In the genomic region with DNA sequence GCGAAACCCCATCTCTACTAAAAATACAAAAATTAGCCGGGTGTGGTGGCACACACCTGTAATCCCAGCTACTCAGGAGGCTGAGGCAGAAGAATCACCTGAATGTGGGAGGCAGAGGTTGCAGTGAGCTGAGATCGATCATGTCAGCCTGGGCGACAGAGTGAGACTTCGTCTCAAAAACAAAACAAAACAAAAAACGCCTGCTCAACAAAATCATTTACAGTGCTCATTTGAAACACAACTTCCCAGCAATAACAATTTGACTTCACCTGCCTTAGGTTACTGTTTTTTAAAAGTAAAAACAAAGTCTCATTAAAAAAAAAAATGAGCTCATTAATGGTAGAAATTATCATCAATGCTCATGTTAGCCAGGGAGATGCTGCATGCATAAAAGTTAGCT, we compare ENCODE assay signal across 7 cellular contexts. TPM values are rescaled to one million over a fixed set of nuclear protein-coding genes. Genes with fewer than 3 reads are reported as not detected.
DNase-seq lines count a peak whose midpoint lies in the region; ATAC-seq and TF ChIP-seq lines count a peak whose summit lies in the region.
"Not testable (repeated sequence)": the region's sequence is repeated elsewhere in the genome, so short reads cannot be mapped to it uniquely, and the experiment has no call there.

No MANE protein-coding gene starts in this region.

- not testable (repeated sequence) for H3K4me3 Mint-ChIP-seq in CD14-positive monocyte, mesothelial cell of epicardium, type B pancreatic cell

- not testable (repeated sequence) for ATAC-seq in gastrocnemius medialis

- H3K9me3 Mint-ChIP-seq in CD14-positive monocyte, mesothelial cell of epicardium, type B pancreatic cell: not testable (repeated sequence)

- H3K27me3 Mint-ChIP-seq in CD14-positive monocyte (ENCODE audit: low read depth in 3 of 3); mesothelial cell of epicardium (ENCODE audit: low read depth); type B pancreatic cell: not testable (repeated sequence)

- in situ Hi-C loops in gastrocnemius medialis (cut with MboI; ENCODE audit: low sequenced_read_pairs in 4 of 4): not testable (repeated sequence)

- not testable (repeated sequence) for H3K27me3 ChIP-seq in ascending aorta; left ventricle myocardium inferior (ENCODE audit: low read depth); gastrocnemius medialis

- peaks cover 4 to 60% of the 10 kb centered on the region in 2 donors for H3K4me1 ChIP-seq in ascending aorta
- peaks cover 90% of the 10 kb centered on the region for H3K4me1 ChIP-seq in left ventricle myocardium inferior
- H3K4me1 ChIP-seq in gastrocnemius medialis: peaks cover 59 to 65% of the 10 kb centered on the region in 2 donors

- not testable (repeated sequence) for DNase-seq in CD14-positive monocyte (ENCODE audit: low spot score); ascending aorta (ENCODE audit: low spot score in 2 of 2); coronary artery (ENCODE audit: low spot score); left ventricle myocardium inferior; mesothelial cell of epicardium (ENCODE audit: low spot score in 2 of 2, unreplicated experiment in 2 of 2); gastrocnemius medialis
- peak; percentile 2 for DNase-seq in type B pancreatic cell (ENCODE audit: extremely low spot score, unreplicated experiment)

- TF ChIP-seq POLR2A in gastrocnemius medialis (IDR thresholded peaks at IDR 0.05): not testable (repeated sequence)

- not testable (repeated sequence) for H3K36me3 ChIP-seq in ascending aorta, left ventricle myocardium inferior, gastrocnemius medialis

- H3K27ac Mint-ChIP-seq in CD14-positive monocyte (peak overlapping the region in 4 of 7 donors; percentile 16 to 66 (median 41)), mesothelial cell of epicardium (peak overlapping the region; percentile 21)
- H3K27ac Mint-ChIP-seq in type B pancreatic cell: not testable (repeated sequence)

- not testable (repeated sequence) for H3K4me3 ChIP-seq in ascending aorta, coronary artery
- H3K4me3 ChIP-seq in left ventricle myocardium inferior: peak overlapping the region; percentile 2
- H3K4me3 ChIP-seq in gastrocnemius medialis: peak overlapping the region; percentile 19 to 57 (median 26)

- H3K27ac ChIP-seq in ascending aorta: peak overlapping the region; percentile 53 to 54
- H3K27ac ChIP-seq in coronary artery: peak overlapping the region; percentile 0 to 33
- not testable (repeated sequence) for H3K27ac ChIP-seq in left ventricle myocardium inferior (replicated peaks)
- peak overlapping the region; percentile 95 to 96 (median 96) for H3K27ac ChIP-seq in gastrocnemius medialis

- not testable (repeated sequence) for TF ChIP-seq CTCF in CD14-positive monocyte (IDR thresholded peaks at IDR 0.05); ascending aorta (IDR thresholded peaks at IDR 0.05); coronary artery (IDR thresholded peaks at IDR 0.05); left ventricle myocardium inferior (IDR thresholded peaks at IDR 0.05; ENCODE audit: borderline replicate concordance); mesothelial cell of epicardium (IDR thresholded peaks at IDR 0.05; ENCODE audit: unreplicated experiment); gastrocnemius medialis (IDR thresholded peaks at IDR 0.05 in 4 of 5, conservative IDR thresholded peaks at IDR 0.05 in 1 of 5); type B pancreatic cell (conservative IDR thresholded peaks at IDR 0.05)

- intact Hi-C loops in CD14-positive monocyte (cut with micrococcal nuclease); left ventricle myocardium inferior (cut with micrococcal nuclease): not testable (repeated sequence)
- intact Hi-C loops in ascending aorta (cut with DNase I): loop anchor here (5.0 kb wide), 1 partner anchor 38 kb away; no protein-coding TSS in a partner anchor
- intact Hi-C loops in gastrocnemius medialis (cut with DNase I; ENCODE audit: low total_unique reads): loop anchor here (5.0 kb wide), 1 partner anchor 113 kb away; no protein-coding TSS in a partner anchor

- H3K9me3 ChIP-seq in ascending aorta; left ventricle myocardium inferior (replicated peaks); gastrocnemius medialis: not testable (repeated sequence)

- H3K4me1 Mint-ChIP-seq in CD14-positive monocyte (peaks cover 20% of the 10 kb centered on the region), mesothelial cell of epicardium (peaks cover 34% of the 10 kb centered on the region), type B pancreatic cell (ENCODE audit: unreplicated experiment) (peaks cover 43% of the 10 kb centered on the region)

- H3K36me3 Mint-ChIP-seq in CD14-positive monocyte (peaks cover 18 to 23% of the 10 kb centered on the region in 2 donors), mesothelial cell of epicardium (peaks cover 11% of the 10 kb centered on the region), type B pancreatic cell (peaks cover 35% of the 10 kb centered on the region)

RNA-seq across cellular contexts. Expression of gene SVIL, which starts 10.4 kb away (rescaled TPM):
- 1 to 10 TPM; 2.1 to 5.8 TPM for polyA plus RNA-seq in CD14-positive monocyte
- total RNA-seq in ascending aorta (94.7 TPM), left ventricle myocardium inferior (403 TPM), mesothelial cell of epicardium (281 to 302 TPM (median 293 TPM) in 3 replicates), gastrocnemius medialis (1,000 to 10,000 TPM; 1,040 to 1,354 (median 1,121) TPM), type B pancreatic cell (ENCODE audit: low replicate concordance) (171 and 195 TPM in 2 replicates)
